Comparison of ENCODE assay signal across 8 cellular contexts in genomic region chr17:60524463-60525346, GRCh38. TPM values are rescaled to one million over a fixed set of nuclear protein-coding genes. Genes with fewer than 3 reads are reported as not detected.
DNase-seq lines count a peak whose midpoint lies in the region; ATAC-seq and TF ChIP-seq lines count a peak whose summit lies in the region.

No MANE protein-coding gene starts in this region.

- CTCF ChIA-PET in activated CD4-positive, alpha-beta T cell treated with anti-CD3 and anti-CD28 coated beads for 36 hours (lab: Charles Lee) = interaction anchor here (0.6 to 1.6 kb wide), 5 partner anchors 12 to 373 kb away, joined by 3 to 5 read pairs (median 4); partner anchors contain the start of gene PPM1D

- H3K9me3 Mint-ChIP-seq in activated CD4-positive, alpha-beta T cell treated with anti-CD3 and anti-CD28 coated beads for 36 hours (ENCODE audit: low read depth) = no peaks in the 10 kb centered on the region

- intact Hi-C loops in activated CD4-positive, alpha-beta T cell treated with anti-CD3 and anti-CD28 coated beads for 36 hours (cut with DNase I, micrococcal nuclease) = loop anchor here in 1 of 2 experiments (10.0 kb wide), 1 partner anchor 1540 kb away; the partner anchor contains the start of gene MED13

- peaks cover 9% of the 10 kb centered on the region for H3K4me1 ChIP-seq in neuron (ENCODE audit: insufficient read depth, low read length)

- peaks cover 8% of the 10 kb centered on the region for H3K36me3 Mint-ChIP-seq in activated CD4-positive, alpha-beta T cell treated with anti-CD3 and anti-CD28 coated beads for 36 hours (ENCODE audit: low read depth)

- H3K4me3 ChIP-seq in epithelial cell of proximal tubule (ENCODE audit: low read depth, low read length) (peak overlapping the region; percentile 97), neuron (ENCODE audit: low read length) (peak overlapping the region; percentile 99)

- peak overlapping the region; percentile 97 for H3K27ac Mint-ChIP-seq in activated CD4-positive, alpha-beta T cell treated with anti-CD3 and anti-CD28 coated beads for 36 hours

- peaks cover 9% of the 10 kb centered on the region for H3K36me3 ChIP-seq in neuron (ENCODE audit: insufficient read depth, low read length)

- ATAC-seq in activated CD4-positive, alpha-beta T cell treated with anti-CD3 and anti-CD28 coated beads for 36 hours = no peak
- ATAC-seq in GM19035 (IDR thresholded peaks at IDR 0.05; ENCODE audit: unreplicated experiment) (no peak), HG02610 (IDR thresholded peaks at IDR 0.05; ENCODE audit: unreplicated experiment) (no peak)

- peaks cover 30% of the 10 kb centered on the region for H3K4me1 Mint-ChIP-seq in activated CD4-positive, alpha-beta T cell treated with anti-CD3 and anti-CD28 coated beads for 36 hours

- no peaks in the 10 kb centered on the region for H3K27me3 ChIP-seq in neuron (ENCODE audit: insufficient read depth, low read length)

- POLR2A ChIA-PET in activated CD4-positive, alpha-beta T cell treated with anti-CD3 and anti-CD28 coated beads for 36 hours (lab: Charles Lee) = interaction anchor here (0.7 to 1.7 kb wide), 2 partner anchors 75 to 493 kb away, joined by 4 to 6 read pairs; partner anchors contain the start of gene PPM1D

- H3K27me3 Mint-ChIP-seq in activated CD4-positive, alpha-beta T cell treated with anti-CD3 and anti-CD28 coated beads for 36 hours = no peaks in the 10 kb centered on the region

- no peak overlapping the region for H2AFZ ChIP-seq in neuron (ENCODE audit: low read depth, low read length)

- no peak for DNase-seq in activated CD4-positive, alpha-beta T cell treated with anti-CD3 and anti-CD28 coated beads for 36 hours
- no peak for DNase-seq in activated CD4-positive, alpha-beta T cell treated with anti-CD3 and anti-CD28 coated beads, Interleukin-2, amount 50 U/mL, for 1 hour
- DNase-seq in RPMI8226 = peak; percentile 7
- no peak for DNase-seq in epithelial cell of proximal tubule (ENCODE audit: low read depth)
- DNase-seq in NCI-H146 (lab: John Stamatoyannopoulos, UW) = no peak

- H3K9me3 ChIP-seq in neuron (ENCODE audit: low read length) = peaks cover 2% of the 10 kb centered on the region

- peak overlapping the region; percentile 96 for H3K4me3 Mint-ChIP-seq in activated CD4-positive, alpha-beta T cell treated with anti-CD3 and anti-CD28 coated beads for 36 hours

- no peak for TF ChIP-seq CTCF in epithelial cell of proximal tubule (conservative IDR thresholded peaks at IDR 0.05; ENCODE audit: low read depth, low read length)

RNA-seq across cellular contexts. Expression of gene APPBP2, which starts 1.3 kb away (rescaled TPM):
- 10 to 100 TPM; 21.4 to 28.8 TPM for total RNA-seq in activated CD4-positive, alpha-beta T cell treated with anti-CD3 and anti-CD28 coated beads for 36 hours
- total RNA-seq in epithelial cell of proximal tubule = 14.5 and 16.5 TPM in 2 replicates
